28 cellular contexts compared by ENCODE assay signal in genomic region chr7:52958621-52959140, GRCh38.
"Had no signal": no experiment of that assay in that cellular context is flagged by ENCODE, and none has a peak within 500 bp of the region (broad histone marks: within the 10 kb centered on the region; RNA-seq: fewer than 3 reads in every experiment).

No MANE protein-coding gene starts in this region.

- H3K27ac ChIP-seq: esophagus muscularis mucosa, left ventricle myocardium inferior, parathyroid adenoma, psoas muscle, sigmoid colon, tibial artery had no signal

- H3K4me3 ChIP-seq: esophagus muscularis mucosa, left ventricle myocardium inferior, lung, psoas muscle, sigmoid colon, tibial artery had no signal

- H3K27me3 ChIP-seq: esophagus muscularis mucosa, sigmoid colon, tibial artery had no signal

- H3K9ac ChIP-seq: parathyroid adenoma had no signal

- DNase-seq: activated CD4-positive, alpha-beta memory T cell treated with anti-CD3 and anti-CD28 coated beads for 36 hours; activated CD4-positive, alpha-beta T cell treated with anti-CD3 and anti-CD28 coated beads, Interleukin-2, amount 10 ng/mL, durations not matched to agents 24 days and 14 days; activated CD4-positive, CD25-positive, alpha-beta regulatory T cell treated with anti-CD3 and anti-CD28 coated beads, Interleukin-2, amount 50 U/mL, for 72 hours; activated CD8-positive, alpha-beta memory T cell treated with anti-CD3 and anti-CD28 coated beads, Interleukin-2, amount 50 U/mL, for 4 hours; activated gamma-delta T cell treated with Interleukin-2 at 50 U/mL for 16 hours; activated naive CD4-positive, alpha-beta T cell treated with anti-CD3 and anti-CD28 coated beads, Interleukin-2, amount 50 U/mL, for 16 hours; activated T-cell treated with anti-CD3 and anti-CD28 coated beads, Interleukin-2, amount 50 U/mL, for 4 hours; amniotic stem cell; endodermal cell; foreskin melanocyte; left ventricle myocardium inferior; naive B cell; occipital lobe; psoas muscle; sigmoid colon; small intestine; stimulated activated CD4-positive, alpha-beta T cell treated with anti-CD3 and anti-CD28 coated beads, Interleukin-1b, Interleukin-23, amount 100 ng/mL, for 48 hours; stimulated activated CD4-positive, alpha-beta T cell treated with anti-CD3 and anti-CD28 coated beads, Interleukin-4, amount 100 ng/mL, for 4 hours; stimulated activated CD8-positive, alpha-beta memory T cell treated with anti-CD3 and anti-CD28 coated beads, Interleukin-4, amount 100 ng/mL, for 48 hours; stimulated activated naive CD8-positive, alpha-beta T cell treated with anti-CD3 and anti-CD28 coated beads, Interleukin-15, amount 100 ng/mL, for 72 hours; substantia nigra; T-helper 2 cell; tibial artery had no signal

- H3K79me2 ChIP-seq: parathyroid adenoma had no signal

- ATAC-seq: activated T-cell treated with anti-CD3 and anti-CD28 coated beads, Interleukin-2, amount 50 U/mL, for 4 hours; activated T-helper 17 cell treated with anti-CD3 and anti-CD28 coated beads, Interleukin-2, amount 50 U/mL, for 72 hours; psoas muscle; stimulated activated memory B cell treated with anti-CD40 and anti-IgM and Interleukin-4, amounts not matched to agents 10 μg/mL and 1 μg/mL and 100 μg/mL, for 72 hours; stimulated activated naive CD8-positive, alpha-beta T cell treated with anti-CD3 and anti-CD28 coated beads, Interleukin-15, amount 100 ng/mL, for 72 hours had no signal

- H2AFZ ChIP-seq: parathyroid adenoma had no signal

- H3K9me3 ChIP-seq: esophagus muscularis mucosa, left ventricle myocardium inferior, psoas muscle, sigmoid colon, tibial artery had no signal

- H3K4me1 ChIP-seq: parathyroid adenoma, psoas muscle had no signal

- H3K36me3 ChIP-seq: esophagus muscularis mucosa, left ventricle myocardium inferior, sigmoid colon, tibial artery had no signal
